ENCODE assay signal across 8 cellular contexts in the genomic region with DNA sequence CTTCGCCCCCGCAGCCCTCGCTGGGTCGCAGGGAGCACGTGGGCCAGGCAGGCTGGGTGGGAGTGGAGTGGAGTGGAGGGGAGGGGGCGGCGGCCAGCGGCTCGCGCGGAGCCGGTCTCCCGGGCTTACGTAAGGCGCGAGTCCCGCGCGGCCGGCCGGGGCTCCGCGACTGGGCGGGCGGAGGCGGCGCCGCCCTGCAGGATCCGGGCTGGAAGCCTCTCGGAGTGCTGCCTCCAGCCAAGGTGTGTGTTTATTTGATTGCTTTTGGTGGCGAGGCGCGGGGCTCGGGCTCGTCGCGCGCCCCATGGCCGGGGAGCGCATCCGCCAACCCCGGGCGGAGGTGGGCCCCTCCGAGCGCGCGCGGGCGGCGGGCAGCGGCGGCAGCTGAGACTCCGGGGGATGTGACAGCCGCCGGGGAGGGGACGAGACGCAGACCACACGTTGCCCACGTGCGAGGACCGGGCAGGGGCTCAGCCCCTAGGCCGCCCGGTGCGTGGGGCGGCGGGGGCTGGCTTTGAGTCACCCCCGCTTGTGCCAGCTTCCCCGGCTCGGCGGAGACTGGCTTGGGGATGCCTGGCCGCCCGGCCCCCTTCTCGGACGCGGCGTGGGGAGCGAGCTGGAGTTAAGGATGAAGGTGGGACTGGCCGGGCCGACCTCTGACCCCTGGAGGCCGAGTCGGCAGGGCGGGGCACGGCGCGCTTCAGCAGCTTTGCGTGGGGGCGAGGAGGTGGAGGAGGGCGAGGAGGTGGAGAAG. TPM values are rescaled to one million over a fixed set of nuclear protein-coding genes. Genes with fewer than 3 reads are reported as not detected.
DNase-seq lines count a peak whose midpoint lies in the region; ATAC-seq and TF ChIP-seq lines count a peak whose summit lies in the region.

No MANE protein-coding gene starts in this region.

- H3K9me3 Mint-ChIP-seq in CD14-positive monocyte, result peaks cover 0 to 1% (median 0%) of the 10 kb centered on the region in 7 donors

- H3K79me2 ChIP-seq in PC-9 (ENCODE audit: low read depth), result peaks cover 11% of the 10 kb centered on the region; the same call in 1 of the 2 replicates

- peak overlapping the region; percentile 92 to 93 for H3K4me3 Mint-ChIP-seq in CD14-positive monocyte

- H3K36me3 ChIP-seq in PC-9 (ENCODE audit: low read depth), result no peaks in the 10 kb centered on the region
- no peaks in the 10 kb centered on the region for H3K36me3 ChIP-seq in adipocyte (ENCODE audit: control insufficient read depth, insufficient read depth, low read length, severe bottlenecking)

- H3F3A ChIP-seq in PC-9 (ENCODE audit: insufficient read depth, low read depth), result peaks cover 11% of the 10 kb centered on the region

- CTCF ChIA-PET in PC-9 (lab: Charles Lee), result no interaction called here

- peak; percentile 46 for DNase-seq in CD14-positive monocyte (ENCODE audit: low spot score)
- DNase-seq in PC-9, result peak; percentile 45 to 55
- DNase-seq in adipocyte (ENCODE audit: low read depth), result peak; percentile 75
- peak; percentile 63 to 82 (median 76) for DNase-seq in right cardiac atrium
- peak; percentile 72 for DNase-seq in retina
- DNase-seq in NCI-H1694 (lab: John Stamatoyannopoulos, UW), result no peak

- peak overlapping the region in 1 of 7 donors; percentile 46 for H3K27ac Mint-ChIP-seq in CD14-positive monocyte

- intact Hi-C loops in CD14-positive monocyte (cut with micrococcal nuclease) (loop anchor here in 1 of 2 donors (5.0 kb wide), 1 partner anchor 60 kb away; no protein-coding TSS in a partner anchor), PC-9 (cut with micrococcal nuclease; ENCODE audit: unreplicated experiment) (loop anchor here (5.0 kb wide), 2 partner anchors 60 to 80 kb away; no protein-coding TSS in a partner anchor), right cardiac atrium (cut with DNase I) (loop anchor here in 3 of 4 donors (2.0 to 10.0 kb wide), 4 partner anchors 57 to 73 kb away; no protein-coding TSS in a partner anchor)

- H3K27ac ChIP-seq in PC-9 (no peak overlapping the region), right cardiac atrium (ENCODE audit: low read length) (peak overlapping the region; percentile 55)

- H3K4me1 Mint-ChIP-seq in CD14-positive monocyte, result peaks cover 18% of the 10 kb centered on the region

- no peaks in the 10 kb centered on the region for H3K9me2 ChIP-seq in PC-9 (ENCODE audit: insufficient read depth)

- peaks cover 15 to 37% (median 23%) of the 10 kb centered on the region in 3 donors for H3K27me3 Mint-ChIP-seq in CD14-positive monocyte (ENCODE audit: low read depth in 3 of 3)

- H3K27me3 ChIP-seq in PC-9 (ENCODE audit: insufficient read depth, low read depth), result no peaks in the 10 kb centered on the region
- H3K27me3 ChIP-seq in adipocyte (replicated peaks; ENCODE audit: control insufficient read depth, insufficient read depth, low read length), result no peaks in the 10 kb centered on the region
- H3K27me3 ChIP-seq in right cardiac atrium (ENCODE audit: control insufficient read depth, insufficient read depth), result no peaks in the 10 kb centered on the region

- WGBS in right cardiac atrium, result under 1% methylated on average over 88 of the region's 88 CpGs

- H3K9me3 ChIP-seq in PC-9 (ENCODE audit: insufficient read depth, low read depth), result no peaks in the 10 kb centered on the region
- H3K9me3 ChIP-seq in adipocyte (ENCODE audit: control insufficient read depth, low read length), result no peaks in the 10 kb centered on the region
- no peaks in the 10 kb centered on the region for H3K9me3 ChIP-seq in right cardiac atrium (ENCODE audit: control insufficient read depth, low read length)

- H3K4me3 ChIP-seq in PC-9 (peak overlapping the region; percentile 97), adipocyte (ENCODE audit: low read length) (peak overlapping the region; percentile 86), right cardiac atrium (ENCODE audit: low read length) (peak overlapping the region; percentile 63)

- peak overlapping the region; percentile 98 for H3K4me2 ChIP-seq in PC-9

- peak overlapping the region; percentile 89 for H3K9ac ChIP-seq in adipocyte (ENCODE audit: low read length)

- no peaks in the 10 kb centered on the region for H4K20me1 ChIP-seq in PC-9 (ENCODE audit: insufficient read depth)

- no peak for TF ChIP-seq CTCF in CD14-positive monocyte (IDR thresholded peaks at IDR 0.05)
- no peak for TF ChIP-seq CTCF in PC-9 (conservative IDR thresholded peaks at IDR 0.05)

- H3K4me1 ChIP-seq in PC-9 (replicated peaks; ENCODE audit: insufficient read depth) (peaks cover 9% of the 10 kb centered on the region), adipocyte (ENCODE audit: control insufficient read depth, insufficient read depth, low read length) (peaks cover 23% of the 10 kb centered on the region), right cardiac atrium (ENCODE audit: control insufficient read depth, insufficient read depth, low read length) (peaks cover 3% of the 10 kb centered on the region)

- ATAC-seq in GM19035 (IDR thresholded peaks at IDR 0.05; ENCODE audit: unreplicated experiment) (peak; percentile 71), HG03139 (IDR thresholded peaks at IDR 0.05; ENCODE audit: unreplicated experiment) (peak; percentile 47), right cardiac atrium (peak; percentile 57 to 75)

- H2AFZ ChIP-seq in PC-9, result peak overlapping the region; percentile 100

- BruUV-seq in PC-9 (replicated peaks; lab: Mats Ljungman, UMichigan), result no TSS peak

- H3K36me3 Mint-ChIP-seq in CD14-positive monocyte, result peaks cover 0 to 5% of the 10 kb centered on the region in 2 donors

- POLR2A ChIA-PET in PC-9 (lab: Charles Lee; ENCODE audit: unreplicated experiment), result interaction anchor here (0.6 kb wide), 1 partner anchor 9 kb away, joined by 3 read pairs; no protein-coding TSS in a partner anchor

RNA-seq across cellular contexts. Expression of gene AK4, which starts 0.4 kb away (rescaled TPM):
- polyA plus RNA-seq in CD14-positive monocyte (1 to 10 TPM; 6.7 to 9.9 TPM), right cardiac atrium (31.2 TPM)
- total RNA-seq in PC-9 (2021) (16.5 and 17.6 TPM in 2 replicates), right cardiac atrium (100 to 1,000 TPM in 1 of 4 donors, 10 to 100 TPM in 3; 75.1 to 102 (median 90.8) TPM)
